Comparison of ENCODE assay signal across 2 cellular contexts in the genomic region with DNA sequence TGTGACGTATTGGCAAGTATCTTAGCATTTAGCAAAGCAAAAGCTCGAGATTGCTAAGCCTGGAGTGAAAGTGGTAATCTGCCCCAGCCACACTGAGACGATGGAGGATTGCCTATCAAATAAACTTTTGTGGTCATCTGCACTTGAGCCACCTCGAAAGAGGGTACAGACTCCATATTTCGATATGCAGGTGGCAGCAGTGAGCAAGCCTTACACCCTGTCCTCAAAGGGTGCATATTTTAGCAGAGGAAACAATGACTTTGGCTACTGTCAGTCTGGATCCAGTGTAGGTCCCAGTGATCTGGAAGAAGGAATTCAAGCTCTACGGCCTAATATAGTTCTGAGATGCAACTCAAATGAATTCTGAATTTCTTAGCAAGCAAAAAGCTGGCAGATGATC.
TF ChIP-seq lines count a peak whose summit lies in the region.

No MANE protein-coding gene starts in this region.

TF ChIP-seq in Ishikawa, 13 proteins besides CTCF, POLR2A, EP300 and RAD21 (continued from another document):
- TF ChIP-seq, protein P1, sequence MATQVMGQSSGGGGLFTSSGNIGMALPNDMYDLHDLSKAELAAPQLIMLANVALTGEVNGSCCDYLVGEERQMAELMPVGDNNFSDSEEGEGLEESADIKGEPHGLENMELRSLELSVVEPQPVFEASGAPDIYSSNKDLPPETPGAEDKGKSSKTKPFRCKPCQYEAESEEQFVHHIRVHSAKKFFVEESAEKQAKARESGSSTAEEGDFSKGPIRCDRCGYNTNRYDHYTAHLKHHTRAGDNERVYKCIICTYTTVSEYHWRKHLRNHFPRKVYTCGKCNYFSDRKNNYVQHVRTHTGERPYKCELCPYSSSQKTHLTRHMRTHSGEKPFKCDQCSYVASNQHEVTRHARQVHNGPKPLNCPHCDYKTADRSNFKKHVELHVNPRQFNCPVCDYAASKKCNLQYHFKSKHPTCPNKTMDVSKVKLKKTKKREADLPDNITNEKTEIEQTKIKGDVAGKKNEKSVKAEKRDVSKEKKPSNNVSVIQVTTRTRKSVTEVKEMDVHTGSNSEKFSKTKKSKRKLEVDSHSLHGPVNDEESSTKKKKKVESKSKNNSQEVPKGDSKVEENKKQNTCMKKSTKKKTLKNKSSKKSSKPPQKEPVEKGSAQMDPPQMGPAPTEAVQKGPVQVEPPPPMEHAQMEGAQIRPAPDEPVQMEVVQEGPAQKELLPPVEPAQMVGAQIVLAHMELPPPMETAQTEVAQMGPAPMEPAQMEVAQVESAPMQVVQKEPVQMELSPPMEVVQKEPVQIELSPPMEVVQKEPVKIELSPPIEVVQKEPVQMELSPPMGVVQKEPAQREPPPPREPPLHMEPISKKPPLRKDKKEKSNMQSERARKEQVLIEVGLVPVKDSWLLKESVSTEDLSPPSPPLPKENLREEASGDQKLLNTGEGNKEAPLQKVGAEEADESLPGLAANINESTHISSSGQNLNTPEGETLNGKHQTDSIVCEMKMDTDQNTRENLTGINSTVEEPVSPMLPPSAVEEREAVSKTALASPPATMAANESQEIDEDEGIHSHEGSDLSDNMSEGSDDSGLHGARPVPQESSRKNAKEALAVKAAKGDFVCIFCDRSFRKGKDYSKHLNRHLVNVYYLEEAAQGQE (IDR thresholded peaks at IDR 0.05; ENCODE audit: low read depth): no peak
- TF ChIP-seq TEAD4 (IDR thresholded peaks at IDR 0.05) (no peak), YY1 (IDR thresholded peaks at IDR 0.05; ENCODE audit: low read depth) (no peak)

TF ChIP-seq in WTC11, 78 proteins besides CTCF, POLR2A, EP300 and RAD21 (continued from another document):
- TF ChIP-seq, protein P2, sequence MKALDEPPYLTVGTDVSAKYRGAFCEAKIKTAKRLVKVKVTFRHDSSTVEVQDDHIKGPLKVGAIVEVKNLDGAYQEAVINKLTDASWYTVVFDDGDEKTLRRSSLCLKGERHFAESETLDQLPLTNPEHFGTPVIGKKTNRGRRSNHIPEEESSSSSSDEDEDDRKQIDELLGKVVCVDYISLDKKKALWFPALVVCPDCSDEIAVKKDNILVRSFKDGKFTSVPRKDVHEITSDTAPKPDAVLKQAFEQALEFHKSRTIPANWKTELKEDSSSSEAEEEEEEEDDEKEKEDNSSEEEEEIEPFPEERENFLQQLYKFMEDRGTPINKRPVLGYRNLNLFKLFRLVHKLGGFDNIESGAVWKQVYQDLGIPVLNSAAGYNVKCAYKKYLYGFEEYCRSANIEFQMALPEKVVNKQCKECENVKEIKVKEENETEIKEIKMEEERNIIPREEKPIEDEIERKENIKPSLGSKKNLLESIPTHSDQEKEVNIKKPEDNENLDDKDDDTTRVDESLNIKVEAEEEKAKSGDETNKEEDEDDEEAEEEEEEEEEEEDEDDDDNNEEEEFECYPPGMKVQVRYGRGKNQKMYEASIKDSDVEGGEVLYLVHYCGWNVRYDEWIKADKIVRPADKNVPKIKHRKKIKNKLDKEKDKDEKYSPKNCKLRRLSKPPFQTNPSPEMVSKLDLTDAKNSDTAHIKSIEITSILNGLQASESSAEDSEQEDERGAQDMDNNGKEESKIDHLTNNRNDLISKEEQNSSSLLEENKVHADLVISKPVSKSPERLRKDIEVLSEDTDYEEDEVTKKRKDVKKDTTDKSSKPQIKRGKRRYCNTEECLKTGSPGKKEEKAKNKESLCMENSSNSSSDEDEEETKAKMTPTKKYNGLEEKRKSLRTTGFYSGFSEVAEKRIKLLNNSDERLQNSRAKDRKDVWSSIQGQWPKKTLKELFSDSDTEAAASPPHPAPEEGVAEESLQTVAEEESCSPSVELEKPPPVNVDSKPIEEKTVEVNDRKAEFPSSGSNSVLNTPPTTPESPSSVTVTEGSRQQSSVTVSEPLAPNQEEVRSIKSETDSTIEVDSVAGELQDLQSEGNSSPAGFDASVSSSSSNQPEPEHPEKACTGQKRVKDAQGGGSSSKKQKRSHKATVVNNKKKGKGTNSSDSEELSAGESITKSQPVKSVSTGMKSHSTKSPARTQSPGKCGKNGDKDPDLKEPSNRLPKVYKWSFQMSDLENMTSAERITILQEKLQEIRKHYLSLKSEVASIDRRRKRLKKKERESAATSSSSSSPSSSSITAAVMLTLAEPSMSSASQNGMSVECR (CRISPR knock-in tag; IDR thresholded peaks at IDR 0.05; ENCODE audit: borderline replicate concordance): no peak
- TF ChIP-seq CREB1 (CRISPR knock-in tag; IDR thresholded peaks at IDR 0.05) (no peak), ZNF219 (CRISPR knock-in tag; IDR thresholded peaks at IDR 0.05; ENCODE audit: borderline replicate concordance) (no peak), FOXJ3 (CRISPR knock-in tag; IDR thresholded peaks at IDR 0.05; ENCODE audit: borderline replicate concordance) (no peak), ZNF396 (CRISPR knock-in tag; IDR thresholded peaks at IDR 0.05; ENCODE audit: borderline replicate concordance) (no peak), GABPB1 (CRISPR knock-in tag; IDR thresholded peaks at IDR 0.05) (no peak), HMGA2 (CRISPR knock-in tag; IDR thresholded peaks at IDR 0.05) (no peak)
- TF ChIP-seq, protein P3, sequence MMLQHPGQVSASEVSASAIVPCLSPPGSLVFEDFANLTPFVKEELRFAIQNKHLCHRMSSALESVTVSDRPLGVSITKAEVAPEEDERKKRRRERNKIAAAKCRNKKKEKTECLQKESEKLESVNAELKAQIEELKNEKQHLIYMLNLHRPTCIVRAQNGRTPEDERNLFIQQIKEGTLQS (CRISPR knock-in tag; conservative IDR thresholded peaks at IDR 0.05): no peak
